Comparison of ENCODE assay signal across 37 cellular contexts in the genomic region with DNA sequence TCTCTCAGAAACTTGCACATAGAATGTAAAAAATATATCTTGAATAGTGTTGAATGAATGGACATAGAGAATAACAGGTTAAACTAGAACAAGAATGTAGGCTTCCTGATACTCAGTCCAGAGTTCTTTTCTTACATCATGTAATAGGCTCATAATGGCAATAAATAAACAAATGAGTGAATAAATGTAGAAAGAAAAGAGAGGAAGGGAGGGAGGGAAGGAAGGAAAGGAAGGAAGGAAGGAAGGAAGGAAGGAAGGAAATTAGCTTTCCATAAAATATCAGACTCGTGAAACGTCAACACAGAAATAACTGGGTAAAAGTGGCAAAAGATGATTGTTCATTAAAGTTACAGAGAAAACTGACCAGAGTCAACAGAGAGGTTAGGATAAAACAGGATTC.
"Had no signal": no experiment of that assay in that cellular context is flagged by ENCODE, and none has a peak within 500 bp of the region (broad histone marks: within the 10 kb centered on the region; RNA-seq: fewer than 3 reads in every experiment).

No MANE protein-coding gene starts in this region.

- H3K36me3 ChIP-seq: adrenal gland, ascending aorta, brain microvascular endothelial cell, breast epithelium, cardiac muscle cell had no signal

- H3K4me3 ChIP-seq: adrenal gland, ascending aorta, body of pancreas, breast epithelium, cardiac muscle cell had no signal

- H3K9me3 ChIP-seq: adrenal gland, ascending aorta, body of pancreas, breast epithelium had no signal

- ATAC-seq: activated naive CD4-positive, alpha-beta T cell treated with anti-CD3 and anti-CD28 coated beads, Interleukin-2, amount 50 U/mL, for 72 hours; activated naive CD8-positive, alpha-beta T cell treated with anti-CD3 and anti-CD28 coated beads, Interleukin-2, amount 50 U/mL, for 24 hours; activated T-cell treated with anti-CD3 and anti-CD28 coated beads, Interleukin-2, amount 50 U/mL, for 4 hours; activated T-cell treated with anti-CD3 and anti-CD28 coated beads, Interleukin-2, amount 50 U/mL, for 72 hours; activated T-helper 17 cell treated with anti-CD3 and anti-CD28 coated beads, Interleukin-2, amount 50 U/mL, for 72 hours; body of pancreas had no signal

- DNase-seq: activated effector memory CD4-positive, alpha-beta T cell treated with anti-CD3 and anti-CD28 coated beads, Interleukin-2, amount 50 U/mL, for 16 hours; activated effector memory CD4-positive, alpha-beta T cell treated with Interleukin-2 at 50 U/mL for 16 hours; activated gamma-delta T cell; activated gamma-delta T cell treated with Interleukin-2 at 50 U/mL for 16 hours; activated naive CD4-positive, alpha-beta T cell; activated naive CD4-positive, alpha-beta T cell treated with anti-CD3 and anti-CD28 coated beads for 36 hours; activated naive CD4-positive, alpha-beta T cell treated with anti-CD3 and anti-CD28 coated beads, Interleukin-2, amount 10 ng/mL, durations not matched to agents 7 days and 5 days; activated naive CD4-positive, alpha-beta T cell treated with anti-CD3 and anti-CD28 coated beads, Interleukin-2, amount 50 U/mL, for 16 hours; activated naive CD4-positive, alpha-beta T cell treated with Interleukin-2 at 50 U/mL for 16 hours; activated naive CD8-positive, alpha-beta T cell treated with anti-CD3 and anti-CD28 coated beads for 36 hours; activated naive CD8-positive, alpha-beta T cell treated with anti-CD3 and anti-CD28 coated beads, Interleukin-2, amount 10 ng/mL, durations not matched to agents 7 days and 5 days; activated naive CD8-positive, alpha-beta T cell treated with anti-CD3 and anti-CD28 coated beads, Interleukin-2, amount 50 U/mL, for 24 hours; activated T-cell treated with anti-CD3 and anti-CD28 coated beads, Interleukin-2, amount 50 U/mL, for 24 hours; activated T-cell treated with anti-CD3 and anti-CD28 coated beads, Interleukin-2, amount 50 U/mL, for 4 hours; activated T-cell treated with anti-CD3 and anti-CD28 coated beads, Interleukin-2, amount 50 U/mL, for 48 hours; activated T-cell treated with anti-CD3 and anti-CD28 coated beads, Interleukin-2, amount 50 U/mL, for 72 hours; adrenal gland; amniotic stem cell; amygdala; anterior cingulate cortex; aorta; body of pancreas; brain microvascular endothelial cell; caudate nucleus; central memory CD4-positive, alpha-beta T cell; cerebellar nuclear complex had no signal

- H3K27ac Mint-ChIP-seq: activated naive CD4-positive, alpha-beta T cell treated with anti-CD3 and anti-CD28 coated beads for 36 hours; activated naive CD4-positive, alpha-beta T cell treated with anti-CD3 and anti-CD28 coated beads, Interleukin-2, amount 10 ng/mL, durations not matched to agents 7 days and 5 days; activated naive CD4-positive, alpha-beta T cell treated with anti-CD3 and anti-CD28 coated beads, Interleukin-2, amount 50 U/mL, for 24 hours; activated naive CD4-positive, alpha-beta T cell treated with anti-CD3 and anti-CD28 coated beads, Interleukin-2, amount 50 U/mL, for 72 hours; activated naive CD8-positive, alpha-beta T cell; activated naive CD8-positive, alpha-beta T cell treated with anti-CD3 and anti-CD28 coated beads for 36 hours; activated naive CD8-positive, alpha-beta T cell treated with anti-CD3 and anti-CD28 coated beads, Interleukin-2, amount 10 ng/mL, durations not matched to agents 7 days and 5 days; activated naive CD8-positive, alpha-beta T cell treated with anti-CD3 and anti-CD28 coated beads, Interleukin-2, amount 50 U/mL, for 24 hours; activated T-cell treated with anti-CD3 and anti-CD28 coated beads, Interleukin-2, amount 50 U/mL, for 24 hours; activated T-cell treated with anti-CD3 and anti-CD28 coated beads, Interleukin-2, amount 50 U/mL, for 72 hours; activated T-helper 1 cell treated with anti-CD3 and anti-CD28 coated beads, Interleukin-12 subunit alpha, Interleukin-12 subunit beta, Interleukin-2, Interleukin-4 antibody, amounts not matched to agents 30 ng/mL and 10 ng/mL and 1 ng/mL, durations not matched to agents 14 hours and 24 hours and 36 hours; activated T-helper 17 cell treated with anti-CD3 and anti-CD28 coated beads, Interleukin-2, amount 50 U/mL, for 72 hours; activated T-helper 2 cell treated with anti-CD3 and anti-CD28 coated beads, Interferon-gamma antibody, Interleukin-2, Interleukin-4, amounts not matched to agents 10 μg/mL and 5 μg/mL and 100 μg/mL, durations not matched to agents 14 hours and 24 hours and 36 hours; brain had no signal

- H3K27me3 ChIP-seq: adrenal gland, ascending aorta, body of pancreas, brain microvascular endothelial cell, breast epithelium, cardiac muscle cell had no signal

- H3K9me3 Mint-ChIP-seq: activated naive CD4-positive, alpha-beta T cell treated with anti-CD3 and anti-CD28 coated beads for 36 hours; activated naive CD4-positive, alpha-beta T cell treated with anti-CD3 and anti-CD28 coated beads, Interleukin-2, amount 50 U/mL, for 24 hours; activated naive CD8-positive, alpha-beta T cell treated with anti-CD3 and anti-CD28 coated beads for 36 hours; activated T-helper 17 cell treated with anti-CD3 and anti-CD28 coated beads, Interleukin-2, amount 50 U/mL, for 72 hours; brain had no signal

- H3K27ac ChIP-seq: adrenal gland, ascending aorta, body of pancreas, brain microvascular endothelial cell, breast epithelium, cardiac muscle cell had no signal

- H3K4me1 ChIP-seq: adrenal gland, ascending aorta, body of pancreas, breast epithelium had no signal

- H3K4me3 Mint-ChIP-seq: activated naive CD4-positive, alpha-beta T cell treated with anti-CD3 and anti-CD28 coated beads for 36 hours; activated naive CD4-positive, alpha-beta T cell treated with anti-CD3 and anti-CD28 coated beads, Interleukin-2, amount 10 ng/mL, durations not matched to agents 7 days and 5 days; activated naive CD4-positive, alpha-beta T cell treated with anti-CD3 and anti-CD28 coated beads, Interleukin-2, amount 50 U/mL, for 24 hours; activated naive CD8-positive, alpha-beta T cell; activated naive CD8-positive, alpha-beta T cell treated with anti-CD3 and anti-CD28 coated beads for 36 hours; activated naive CD8-positive, alpha-beta T cell treated with anti-CD3 and anti-CD28 coated beads, Interleukin-2, amount 10 ng/mL, durations not matched to agents 7 days and 5 days; activated naive CD8-positive, alpha-beta T cell treated with anti-CD3 and anti-CD28 coated beads, Interleukin-2, amount 50 U/mL, for 24 hours; activated T-cell treated with anti-CD3 and anti-CD28 coated beads, Interleukin-2, amount 50 U/mL, for 24 hours; activated T-cell treated with anti-CD3 and anti-CD28 coated beads, Interleukin-2, amount 50 U/mL, for 4 hours; activated T-cell treated with anti-CD3 and anti-CD28 coated beads, Interleukin-2, amount 50 U/mL, for 72 hours; activated T-helper 1 cell treated with anti-CD3 and anti-CD28 coated beads, Interleukin-12 subunit alpha, Interleukin-12 subunit beta, Interleukin-2, Interleukin-4 antibody, amounts not matched to agents 30 ng/mL and 10 ng/mL and 1 ng/mL, durations not matched to agents 14 hours and 24 hours and 36 hours; activated T-helper 17 cell treated with anti-CD3 and anti-CD28 coated beads, Interleukin-2, amount 50 U/mL, for 72 hours; brain; central memory CD8-positive, alpha-beta T cell had no signal

- H3K4me1 Mint-ChIP-seq: activated naive CD4-positive, alpha-beta T cell treated with anti-CD3 and anti-CD28 coated beads, Interleukin-2, amount 10 ng/mL, durations not matched to agents 7 days and 5 days; activated naive CD4-positive, alpha-beta T cell treated with anti-CD3 and anti-CD28 coated beads, Interleukin-2, amount 50 U/mL, for 24 hours; activated naive CD8-positive, alpha-beta T cell treated with anti-CD3 and anti-CD28 coated beads for 36 hours; activated naive CD8-positive, alpha-beta T cell treated with anti-CD3 and anti-CD28 coated beads, Interleukin-2, amount 10 ng/mL, durations not matched to agents 7 days and 5 days; activated naive CD8-positive, alpha-beta T cell treated with anti-CD3 and anti-CD28 coated beads, Interleukin-2, amount 50 U/mL, for 24 hours; activated T-helper 17 cell treated with anti-CD3 and anti-CD28 coated beads, Interleukin-2, amount 50 U/mL, for 72 hours; central memory CD8-positive, alpha-beta T cell had no signal

- H3K27me3 Mint-ChIP-seq: activated naive CD4-positive, alpha-beta T cell treated with anti-CD3 and anti-CD28 coated beads, Interleukin-2, amount 10 ng/mL, durations not matched to agents 7 days and 5 days; activated naive CD4-positive, alpha-beta T cell treated with anti-CD3 and anti-CD28 coated beads, Interleukin-2, amount 50 U/mL, for 24 hours; activated naive CD8-positive, alpha-beta T cell; activated naive CD8-positive, alpha-beta T cell treated with anti-CD3 and anti-CD28 coated beads for 36 hours; activated naive CD8-positive, alpha-beta T cell treated with anti-CD3 and anti-CD28 coated beads, Interleukin-2, amount 10 ng/mL, durations not matched to agents 7 days and 5 days; activated naive CD8-positive, alpha-beta T cell treated with anti-CD3 and anti-CD28 coated beads, Interleukin-2, amount 50 U/mL, for 24 hours; activated T-cell treated with anti-CD3 and anti-CD28 coated beads, Interleukin-2, amount 50 U/mL, for 24 hours; activated T-helper 17 cell treated with anti-CD3 and anti-CD28 coated beads, Interleukin-2, amount 50 U/mL, for 72 hours; brain; central memory CD8-positive, alpha-beta T cell had no signal

- H3K36me3 Mint-ChIP-seq: activated naive CD4-positive, alpha-beta T cell treated with anti-CD3 and anti-CD28 coated beads, Interleukin-2, amount 10 ng/mL, durations not matched to agents 7 days and 5 days; activated naive CD4-positive, alpha-beta T cell treated with anti-CD3 and anti-CD28 coated beads, Interleukin-2, amount 50 U/mL, for 24 hours; activated naive CD4-positive, alpha-beta T cell treated with anti-CD3 and anti-CD28 coated beads, Interleukin-2, amount 50 U/mL, for 72 hours; activated naive CD8-positive, alpha-beta T cell; activated naive CD8-positive, alpha-beta T cell treated with anti-CD3 and anti-CD28 coated beads for 36 hours; activated naive CD8-positive, alpha-beta T cell treated with anti-CD3 and anti-CD28 coated beads, Interleukin-2, amount 10 ng/mL, durations not matched to agents 7 days and 5 days; brain had no signal
